In genomic region chr1:201955009-201955749, GRCh38 we compare ENCODE assay signal across 1 cellular context.
TF ChIP-seq lines count a peak whose summit lies in the region.

Gene TIMM17A (plus strand): TSS chr1:201955503. CDS start chr1:201955527, 24 bp downstream.

TF ChIP-seq in K562, 482 proteins besides CTCF, POLR2A, EP300 and RAD21 (continued from another document and continues in another):
- peak; percentile 46; the same call in 1 of the 2 replicates for TF ChIP-seq ZNF609 (CRISPR knock-in tag; IDR thresholded peaks at IDR 0.05; ENCODE audit: borderline replicate concordance)
- 0 out of 2 replicates have a peak, but pooled peaks have one; percentile 66 for TF ChIP-seq IRF1 (CRISPR knock-in tag; IDR thresholded peaks at IDR 0.05; ENCODE audit: borderline replicate concordance)
- no peak for TF ChIP-seq ZNF655 (CRISPR knock-in tag; IDR thresholded peaks at IDR 0.05)
- TF ChIP-seq FOXJ2 (tag; IDR thresholded peaks at IDR 0.05), result 0 out of 2 replicates have a peak, but pooled peaks have one; percentile 54
- TF ChIP-seq NUFIP1 (IDR thresholded peaks at IDR 0.05; ENCODE audit: partially characterized antibody), result no peak
- TF ChIP-seq DMBX1 (CRISPR knock-in tag; IDR thresholded peaks at IDR 0.05; ENCODE audit: borderline replicate concordance), result 0 out of 2 replicates have a peak, but pooled peaks have one; percentile 35
- 0 out of 2 replicates have a peak, but pooled peaks have one; percentile 48 for TF ChIP-seq HEY1 (CRISPR knock-in tag; IDR thresholded peaks at IDR 0.05; ENCODE audit: borderline replicate concordance)
- TF ChIP-seq ZNF239 (CRISPR knock-in tag; IDR thresholded peaks at IDR 0.05), result no peak
- peak; percentile 99 for TF ChIP-seq ZNF512 (tag; IDR thresholded peaks at IDR 0.05)
- TF ChIP-seq IRF9 (tag; IDR thresholded peaks at IDR 0.05), result no peak; the same call in 1 of the 2 replicates
- peak; percentile 88 for TF ChIP-seq RBM25 (IDR thresholded peaks at IDR 0.05; ENCODE audit: low read depth, low read length, severe bottlenecking)
- TF ChIP-seq ETS1 (conservative IDR thresholded peaks at IDR 0.05; ENCODE audit: control insufficient read depth, low read depth, low read length), result peak; percentile 94
- peak; percentile 91 for TF ChIP-seq SMARCA4 (IDR thresholded peaks at IDR 0.05)
- TF ChIP-seq HMG20A (CRISPR knock-in tag; conservative IDR thresholded peaks at IDR 0.05), result no peak
- peak; percentile 98 for TF ChIP-seq NBN (IDR thresholded peaks at IDR 0.05; ENCODE audit: low read depth)
- TF ChIP-seq HNRNPL (IDR thresholded peaks at IDR 0.05; ENCODE audit: low read depth, low read length), result peak; percentile 90
- TF ChIP-seq HBP1 (CRISPR knock-in tag; IDR thresholded peaks at IDR 0.05), result peak; percentile 96
- no peak for TF ChIP-seq ZNF274 (IDR thresholded peaks at IDR 0.05; ENCODE audit: borderline replicate concordance, low read depth, low read length)
- no peak for TF ChIP-seq ZFPM2 (CRISPR knock-in tag; IDR thresholded peaks at IDR 0.05)
- no peak for TF ChIP-seq ELK1 (CRISPR knock-in tag; IDR thresholded peaks at IDR 0.05)
- 0 out of 2 replicates have a peak, but pooled peaks have one; percentile 28 for TF ChIP-seq HMBOX1 (IDR thresholded peaks at IDR 0.05)
- no peak for TF ChIP-seq ZNF583 (CRISPR knock-in tag; IDR thresholded peaks at IDR 0.05)
- TF ChIP-seq TEAD1 (CRISPR knock-in tag; IDR thresholded peaks at IDR 0.05), result 0 out of 4 replicates have a peak, but pooled peaks of 1 of the 2 experiments have one; percentile 84
- peak; percentile 95 for TF ChIP-seq GABPA (tag; conservative IDR thresholded peaks at IDR 0.05; ENCODE audit: low read depth)
- TF ChIP-seq ARID4B (CRISPR knock-in tag; IDR thresholded peaks at IDR 0.05), result peak; percentile 89
- TF ChIP-seq NFATC3 (IDR thresholded peaks at IDR 0.05), result peak; percentile 81; the same call in 1 of the 2 replicates
- TF ChIP-seq PML (IDR thresholded peaks at IDR 0.05; ENCODE audit: low read length), result peak; percentile 91; the same call in 1 of the 2 replicates
- no peak for TF ChIP-seq MCM2 (IDR thresholded peaks at IDR 0.05; ENCODE audit: low read depth)
- TF ChIP-seq GTF2A2 (tag; IDR thresholded peaks at IDR 0.05), result no peak
- TF ChIP-seq ETV6 (IDR thresholded peaks at IDR 0.05; ENCODE audit: borderline replicate concordance in 1 of 2, low read depth in 2 of 2, low read length in 1 of 2), result no peak; a peak in 2 of 4 replicates
- no peak for TF ChIP-seq ETV6 (CRISPR knock-in tag; IDR thresholded peaks at IDR 0.05; ENCODE audit: borderline replicate concordance)
- TF ChIP-seq CCAR2 (IDR thresholded peaks at IDR 0.05; ENCODE audit: low read depth, low read length), result no peak
- no peak for TF ChIP-seq ZNF134 (CRISPR knock-in tag; conservative IDR thresholded peaks at IDR 0.05)
- no peak for TF ChIP-seq MBD1 (CRISPR knock-in tag; IDR thresholded peaks at IDR 0.05)
